Comparison of ENCODE assay signal across 1 cellular context in the genomic region with DNA sequence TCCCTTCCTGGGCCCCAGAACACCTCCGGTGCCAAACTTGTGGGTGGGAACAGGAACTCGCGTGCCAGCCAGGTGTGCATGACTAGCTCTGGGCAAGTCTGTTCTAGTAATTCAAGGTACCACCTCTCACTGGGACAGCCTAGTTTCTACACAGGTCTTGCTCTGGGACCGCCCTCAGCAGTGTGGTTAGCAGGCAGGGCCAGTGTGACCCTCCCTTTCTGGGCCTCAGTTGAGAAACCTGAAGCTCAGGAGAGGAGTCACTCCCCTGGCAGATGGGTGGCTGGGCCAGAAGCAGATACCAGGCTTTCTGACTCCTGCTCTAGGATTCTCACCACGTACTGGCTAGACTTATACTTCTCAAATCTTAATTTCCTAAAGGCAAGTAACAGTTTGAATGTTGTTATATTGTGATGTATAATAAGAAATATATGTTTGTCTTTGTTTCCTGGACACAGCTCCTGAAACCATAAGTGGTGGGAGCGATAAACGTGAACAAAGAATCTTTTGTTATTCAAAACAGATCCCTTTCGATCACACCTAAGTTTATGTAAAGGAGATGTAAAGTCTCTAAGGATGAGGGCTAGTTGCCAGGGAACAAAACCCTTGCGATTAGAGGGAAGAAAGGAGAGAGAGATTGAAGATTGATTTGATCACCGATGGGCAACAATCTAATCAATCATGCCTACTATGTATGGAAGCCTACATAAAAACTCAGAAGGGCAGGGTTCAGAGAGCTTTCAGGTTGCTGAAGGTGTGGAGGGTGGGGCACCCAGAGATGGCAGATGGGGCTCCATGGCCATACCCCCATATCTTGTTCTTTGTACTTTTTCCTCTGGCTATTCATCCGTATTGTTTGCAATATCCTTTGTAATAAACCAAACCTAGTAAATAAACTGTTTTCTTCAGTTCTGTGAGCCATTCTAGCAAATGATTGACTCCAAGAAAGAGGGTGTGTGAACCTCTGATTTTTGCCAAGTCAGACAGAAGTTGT.
TF ChIP-seq lines count a peak whose summit lies in the region.

No MANE protein-coding gene starts in this region.

TF ChIP-seq in H1, 55 proteins besides CTCF, POLR2A, EP300 and RAD21:
- TF ChIP-seq POLR2AphosphoS5 (IDR thresholded peaks at IDR 0.05; ENCODE audit: low read depth, low read length) (no peak), RFX5 (IDR thresholded peaks at IDR 0.05; ENCODE audit: borderline replicate concordance, low read depth, low read length) (no peak), SP1 (IDR thresholded peaks at IDR 0.05; ENCODE audit: low read depth, low read length) (no peak), TBP (IDR thresholded peaks at IDR 0.05; ENCODE audit: low read depth, low read length) (no peak), FOSL1 (IDR thresholded peaks at IDR 0.05; ENCODE audit: insufficient read depth, low read depth, low read length) (no peak), SIX5 (IDR thresholded peaks at IDR 0.05; ENCODE audit: low read depth, low read length) (no peak), NANOG (IDR thresholded peaks at IDR 0.05; ENCODE audit: insufficient read depth, low read depth, low read length, poor library complexity, severe bottlenecking) (no peak), SP2 (IDR thresholded peaks at IDR 0.05; ENCODE audit: low read length) (no peak), E2F6 (IDR thresholded peaks at IDR 0.05) (no peak), TCF12 (IDR thresholded peaks at IDR 0.05; ENCODE audit: low read depth, low read length) (no peak), EZH2 (IDR thresholded peaks at IDR 0.05; ENCODE audit: low read depth, low read length, severe bottlenecking) (no peak), SAP30 (IDR thresholded peaks at IDR 0.05; ENCODE audit: insufficient read depth, insufficient replicate concordance, low read length) (no peak), BCL11A (IDR thresholded peaks at IDR 0.05; ENCODE audit: low read depth in 2 of 2, low read length in 2 of 2) (no peak)
